ENCODE assay signal across 3 cellular contexts in the genomic region with DNA sequence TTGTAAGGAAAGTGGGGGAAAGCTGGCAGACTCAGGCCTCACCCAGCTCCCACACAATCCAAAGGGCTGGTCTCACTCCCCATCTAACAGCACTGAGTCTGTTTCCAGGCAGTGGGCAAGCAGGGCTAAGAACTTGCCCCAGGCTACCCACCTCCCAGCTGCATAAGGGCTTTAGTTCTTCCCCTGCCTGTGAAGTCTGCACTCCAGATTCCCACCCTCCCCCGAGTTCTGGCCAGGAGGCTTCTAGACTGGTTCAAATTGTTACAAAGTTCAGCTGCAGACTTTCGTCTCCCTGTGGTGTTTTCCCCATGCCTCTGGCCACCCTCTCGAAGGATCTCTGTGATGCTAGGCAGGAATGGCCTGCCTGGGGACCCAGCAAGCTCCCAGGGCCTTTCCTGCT.
TF ChIP-seq lines count a peak whose summit lies in the region.

No MANE protein-coding gene starts in this region.

TF ChIP-seq in GM23338, 12 proteins besides CTCF, POLR2A, EP300 and RAD21 (continues in another document):
- TF ChIP-seq CREB1 (CRISPR knock-in tag; IDR thresholded peaks at IDR 0.05; ENCODE audit: low read depth): no peak
- TF ChIP-seq NANOG (IDR thresholded peaks at IDR 0.05; ENCODE audit: borderline replicate concordance): no peak
- no peak for TF ChIP-seq EZH2phosphoT487 (IDR thresholded peaks at IDR 0.05; ENCODE audit: unreplicated experiment)
- no peak for TF ChIP-seq POLR2AphosphoS5 (IDR thresholded peaks at IDR 0.05; ENCODE audit: low read depth)
- no peak for TF ChIP-seq EZH2 (IDR thresholded peaks at IDR 0.05; ENCODE audit: low read depth, unreplicated experiment)
- no peak for TF ChIP-seq STAT1 (IDR thresholded peaks at IDR 0.05; ENCODE audit: unreplicated experiment)
- TF ChIP-seq, protein P1, sequence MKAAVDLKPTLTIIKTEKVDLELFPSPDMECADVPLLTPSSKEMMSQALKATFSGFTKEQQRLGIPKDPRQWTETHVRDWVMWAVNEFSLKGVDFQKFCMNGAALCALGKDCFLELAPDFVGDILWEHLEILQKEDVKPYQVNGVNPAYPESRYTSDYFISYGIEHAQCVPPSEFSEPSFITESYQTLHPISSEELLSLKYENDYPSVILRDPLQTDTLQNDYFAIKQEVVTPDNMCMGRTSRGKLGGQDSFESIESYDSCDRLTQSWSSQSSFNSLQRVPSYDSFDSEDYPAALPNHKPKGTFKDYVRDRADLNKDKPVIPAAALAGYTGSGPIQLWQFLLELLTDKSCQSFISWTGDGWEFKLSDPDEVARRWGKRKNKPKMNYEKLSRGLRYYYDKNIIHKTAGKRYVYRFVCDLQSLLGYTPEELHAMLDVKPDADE (IDR thresholded peaks at IDR 0.05): no peak
- TF ChIP-seq ZNF114 (CRISPR knock-in tag; IDR thresholded peaks at IDR 0.05): no peak

TF ChIP-seq in K562, 482 proteins besides CTCF, POLR2A, EP300 and RAD21:
- TF ChIP-seq ZFP36 (IDR thresholded peaks at IDR 0.05; ENCODE audit: low read depth, low read length, partially characterized antibody): peak; percentile 50
- TF ChIP-seq, protein P2, sequence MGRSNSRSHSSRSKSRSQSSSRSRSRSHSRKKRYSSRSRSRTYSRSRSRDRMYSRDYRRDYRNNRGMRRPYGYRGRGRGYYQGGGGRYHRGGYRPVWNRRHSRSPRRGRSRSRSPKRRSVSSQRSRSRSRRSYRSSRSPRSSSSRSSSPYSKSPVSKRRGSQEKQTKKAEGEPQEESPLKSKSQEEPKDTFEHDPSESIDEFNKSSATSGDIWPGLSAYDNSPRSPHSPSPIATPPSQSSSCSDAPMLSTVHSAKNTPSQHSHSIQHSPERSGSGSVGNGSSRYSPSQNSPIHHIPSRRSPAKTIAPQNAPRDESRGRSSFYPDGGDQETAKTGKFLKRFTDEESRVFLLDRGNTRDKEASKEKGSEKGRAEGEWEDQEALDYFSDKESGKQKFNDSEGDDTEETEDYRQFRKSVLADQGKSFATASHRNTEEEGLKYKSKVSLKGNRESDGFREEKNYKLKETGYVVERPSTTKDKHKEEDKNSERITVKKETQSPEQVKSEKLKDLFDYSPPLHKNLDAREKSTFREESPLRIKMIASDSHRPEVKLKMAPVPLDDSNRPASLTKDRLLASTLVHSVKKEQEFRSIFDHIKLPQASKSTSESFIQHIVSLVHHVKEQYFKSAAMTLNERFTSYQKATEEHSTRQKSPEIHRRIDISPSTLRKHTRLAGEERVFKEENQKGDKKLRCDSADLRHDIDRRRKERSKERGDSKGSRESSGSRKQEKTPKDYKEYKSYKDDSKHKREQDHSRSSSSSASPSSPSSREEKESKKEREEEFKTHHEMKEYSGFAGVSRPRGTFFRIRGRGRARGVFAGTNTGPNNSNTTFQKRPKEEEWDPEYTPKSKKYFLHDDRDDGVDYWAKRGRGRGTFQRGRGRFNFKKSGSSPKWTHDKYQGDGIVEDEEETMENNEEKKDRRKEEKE (IDR thresholded peaks at IDR 0.05; ENCODE audit: borderline replicate concordance in 1 of 2, control insufficient read depth in 1 of 2, low read depth in 2 of 2, low read length in 1 of 2): no peak

TF ChIP-seq in HepG2, 621 proteins besides CTCF, POLR2A, EP300 and RAD21:
- TF ChIP-seq YEATS4 (CRISPR knock-in tag; IDR thresholded peaks at IDR 0.05; ENCODE audit: borderline replicate concordance) (no peak), JUND (CRISPR knock-in tag; IDR thresholded peaks at IDR 0.05) (no peak), ZNF333 (CRISPR knock-in tag; IDR thresholded peaks at IDR 0.05; ENCODE audit: borderline replicate concordance) (no peak), ZNF724P (CRISPR knock-in tag; IDR thresholded peaks at IDR 0.05; ENCODE audit: borderline replicate concordance) (no peak), ZNF20 (CRISPR knock-in tag; IDR thresholded peaks at IDR 0.05) (no peak), FOXJ3 (CRISPR knock-in tag; IDR thresholded peaks at IDR 0.05; ENCODE audit: borderline replicate concordance) (no peak), ZNF501 (CRISPR knock-in tag; IDR thresholded peaks at IDR 0.05) (no peak)
- TF ChIP-seq, protein P3, sequence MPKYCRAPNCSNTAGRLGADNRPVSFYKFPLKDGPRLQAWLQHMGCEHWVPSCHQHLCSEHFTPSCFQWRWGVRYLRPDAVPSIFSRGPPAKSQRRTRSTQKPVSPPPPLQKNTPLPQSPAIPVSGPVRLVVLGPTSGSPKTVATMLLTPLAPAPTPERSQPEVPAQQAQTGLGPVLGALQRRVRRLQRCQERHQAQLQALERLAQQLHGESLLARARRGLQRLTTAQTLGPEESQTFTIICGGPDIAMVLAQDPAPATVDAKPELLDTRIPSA (CRISPR knock-in tag; IDR thresholded peaks at IDR 0.05; ENCODE audit: borderline replicate concordance): no peak
- TF ChIP-seq, protein P4, sequence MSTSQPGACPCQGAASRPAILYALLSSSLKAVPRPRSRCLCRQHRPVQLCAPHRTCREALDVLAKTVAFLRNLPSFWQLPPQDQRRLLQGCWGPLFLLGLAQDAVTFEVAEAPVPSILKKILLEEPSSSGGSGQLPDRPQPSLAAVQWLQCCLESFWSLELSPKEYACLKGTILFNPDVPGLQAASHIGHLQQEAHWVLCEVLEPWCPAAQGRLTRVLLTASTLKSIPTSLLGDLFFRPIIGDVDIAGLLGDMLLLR (CRISPR knock-in tag; IDR thresholded peaks at IDR 0.05): no peak
- TF ChIP-seq, protein P5, sequence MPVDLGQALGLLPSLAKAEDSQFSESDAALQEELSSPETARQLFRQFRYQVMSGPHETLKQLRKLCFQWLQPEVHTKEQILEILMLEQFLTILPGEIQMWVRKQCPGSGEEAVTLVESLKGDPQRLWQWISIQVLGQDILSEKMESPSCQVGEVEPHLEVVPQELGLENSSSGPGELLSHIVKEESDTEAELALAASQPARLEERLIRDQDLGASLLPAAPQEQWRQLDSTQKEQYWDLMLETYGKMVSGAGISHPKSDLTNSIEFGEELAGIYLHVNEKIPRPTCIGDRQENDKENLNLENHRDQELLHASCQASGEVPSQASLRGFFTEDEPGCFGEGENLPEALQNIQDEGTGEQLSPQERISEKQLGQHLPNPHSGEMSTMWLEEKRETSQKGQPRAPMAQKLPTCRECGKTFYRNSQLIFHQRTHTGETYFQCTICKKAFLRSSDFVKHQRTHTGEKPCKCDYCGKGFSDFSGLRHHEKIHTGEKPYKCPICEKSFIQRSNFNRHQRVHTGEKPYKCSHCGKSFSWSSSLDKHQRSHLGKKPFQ (CRISPR knock-in tag; IDR thresholded peaks at IDR 0.05; ENCODE audit: insufficient replicate concordance): no peak
